1 cellular context compared by ENCODE assay signal in genomic region chr20:23106271-23106851, GRCh38.
TF ChIP-seq lines count a peak whose summit lies in the region.

No MANE protein-coding gene starts in this region.

TF ChIP-seq in endothelial cell of umbilical vein, 7 proteins besides CTCF, POLR2A, EP300 and RAD21:
- peak; percentile 63 for TF ChIP-seq POLR2AphosphoS5 (IDR thresholded peaks at IDR 0.05; ENCODE audit: insufficient read depth, low read depth, low read length)
- TF ChIP-seq FOS (IDR thresholded peaks at IDR 0.05; ENCODE audit: borderline replicate concordance, insufficient read depth, low read length), result no peak
- TF ChIP-seq JUN (IDR thresholded peaks at IDR 0.05; ENCODE audit: borderline replicate concordance, insufficient read depth, insufficient read length, low read depth), result peak; percentile 58
